8 cellular contexts compared by ENCODE assay signal in the genomic region with DNA sequence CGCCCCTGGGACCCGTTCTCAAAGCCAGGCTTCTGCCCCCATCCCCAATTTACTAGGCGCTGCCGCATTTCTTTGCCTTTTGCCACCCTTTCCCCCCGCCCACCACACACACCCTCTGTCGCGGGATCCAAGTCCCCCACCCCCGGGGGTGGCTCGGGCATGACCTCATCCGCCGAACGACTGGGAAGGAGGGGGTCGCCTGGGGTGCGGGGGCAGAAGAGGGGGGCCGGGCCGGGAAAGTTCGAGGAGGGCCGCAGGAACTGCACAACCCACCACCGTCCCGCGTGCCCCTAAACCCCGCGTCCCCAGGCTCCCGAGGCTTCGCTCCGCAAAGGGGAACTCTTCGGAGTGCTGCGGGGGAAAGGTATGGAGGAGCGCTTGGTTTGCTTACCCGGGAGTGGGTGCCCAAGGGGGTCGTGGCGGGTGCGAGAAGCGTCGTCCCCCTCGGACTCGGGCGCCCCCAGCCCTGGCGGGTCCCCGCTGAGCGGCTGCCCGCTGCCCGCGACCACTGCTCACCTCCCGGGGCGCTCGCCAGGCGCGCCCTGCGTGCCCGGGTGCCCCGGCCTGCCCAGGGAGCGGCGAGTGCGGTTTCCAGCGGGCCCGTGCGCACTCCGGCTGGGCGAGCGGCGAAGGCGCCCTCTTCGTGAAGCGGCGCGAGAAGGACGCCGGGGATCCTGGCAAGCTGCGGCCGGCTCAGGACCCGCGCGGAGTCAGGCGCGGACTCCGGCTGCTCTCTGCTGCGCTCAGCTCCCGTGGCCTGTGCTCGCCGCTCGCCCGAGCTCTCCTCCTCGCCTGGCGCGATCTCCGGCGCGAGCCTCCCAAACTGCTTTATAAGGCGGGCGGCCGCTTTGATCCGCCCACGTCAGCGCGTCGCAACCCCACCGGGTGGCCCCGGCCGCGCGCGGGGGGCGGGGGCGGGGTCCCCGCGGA. TPM values are rescaled to one million over a fixed set of nuclear protein-coding genes. Genes with fewer than 3 reads are reported as not detected.
DNase-seq lines count a peak whose midpoint lies in the region; ATAC-seq and TF ChIP-seq lines count a peak whose summit lies in the region.

No MANE protein-coding gene starts in this region.

- peaks cover 5% of the 10 kb centered on the region; the same call in 1 of the 2 replicates for H3K27me3 ChIP-seq in HAP-1 (ENCODE audit: low read depth)
- peaks cover 43% of the 10 kb centered on the region for H3K27me3 ChIP-seq in SJSA1 (replicated peaks)
- H3K27me3 ChIP-seq in right lobe of liver: no peaks in the 10 kb centered on the region
- peaks cover 83% of the 10 kb centered on the region for H3K27me3 ChIP-seq in thymus (ENCODE audit: control insufficient read depth, insufficient read depth)

- H3K36me3 ChIP-seq in HAP-1 (replicated peaks) (no peaks in the 10 kb centered on the region), SJSA1 (no peaks in the 10 kb centered on the region), right lobe of liver (no peaks in the 10 kb centered on the region), thymus (ENCODE audit: control insufficient read depth, insufficient read depth) (no peaks in the 10 kb centered on the region)

- H3K27ac ChIP-seq in SJSA1 (no peak overlapping the region), right lobe of liver (peak overlapping the region in 2 of 3 donors; percentile 33 to 90), thymus (ENCODE audit: low read depth) (no peak overlapping the region)

- intact Hi-C loops in right lobe of liver (cut with DNase I): loop anchor here (5.0 kb wide), 1 partner anchor 107 kb away; no protein-coding TSS in a partner anchor

- H3K4me1 ChIP-seq in HAP-1: peaks cover 21% of the 10 kb centered on the region
- H3K4me1 ChIP-seq in SJSA1 (replicated peaks): peaks cover 42% of the 10 kb centered on the region
- peaks cover 0 to 34% (median 10%) of the 10 kb centered on the region in 4 donors for H3K4me1 ChIP-seq in right lobe of liver
- H3K4me1 ChIP-seq in thymus (ENCODE audit: control insufficient read depth, insufficient read depth, low read length): peaks cover 19% of the 10 kb centered on the region

- H3K4me3 ChIP-seq in HAP-1: peak overlapping the region; percentile 44
- H3K4me3 ChIP-seq in SJSA1: peak overlapping the region; percentile 15
- peak overlapping the region; percentile 52 to 66 (median 61) for H3K4me3 ChIP-seq in right lobe of liver
- H3K4me3 ChIP-seq in thymus (ENCODE audit: low read length): peak overlapping the region; percentile 56

- ATAC-seq in right lobe of liver: peak; percentile 45 to 59 (median 54)
- no peak for ATAC-seq in GM18873 (IDR thresholded peaks at IDR 0.05; ENCODE audit: low FRiP score, unreplicated experiment)
- no peak for ATAC-seq in HG03442 (IDR thresholded peaks at IDR 0.05; ENCODE audit: unreplicated experiment)

- 0 out of 2 replicates have a peak, but pooled peaks cover 2% of the 10 kb centered on the region for H3K9me3 ChIP-seq in HAP-1
- H3K9me3 ChIP-seq in SJSA1 (replicated peaks): no peaks in the 10 kb centered on the region
- H3K9me3 ChIP-seq in right lobe of liver: no peaks in the 10 kb centered on the region
- H3K9me3 ChIP-seq in thymus (ENCODE audit: control insufficient read depth): peaks cover 2% of the 10 kb centered on the region

- TF ChIP-seq POLR2A in right lobe of liver (IDR thresholded peaks at IDR 0.05): peak; percentile 75

- TF ChIP-seq CTCF in right lobe of liver (IDR thresholded peaks at IDR 0.05): no peak

- WGBS in right lobe of liver (ENCODE audit: insufficient coverage, low coverage, low lambda C conversion rate, missing lambda C conversion rate): 0% methylated on average over 1 of the region's 107 CpGs
- under 1% methylated on average over 107 of the region's 107 CpGs for WGBS in thymus

- in situ Hi-C loops in HAP-1 (cut with MboI; ENCODE audit: low sequenced_read_pairs): no loop called here

- DNase-seq in AML-193 (lab: John Stamatoyannopoulos, UW) (peak; percentile 35 to 43), HAP-1 (ENCODE audit: low spot score in 2 of 2) (peak in 1 of 2 experiments; percentile 51), SJSA1 (ENCODE audit: low read depth in 1 of 2, low spot score in 2 of 2) (peak in 1 of 2 experiments; percentile 18), dedifferentiated amniotic fluid mesenchymal stem cell (ENCODE audit: extremely low spot score) (peak; percentile 31), right lobe of liver (peak; percentile 72 to 78 (median 74))

RNA-seq across cellular contexts. Expression of a gene that starts 3.9 kb away (rescaled TPM):
- total RNA-seq in SJSA1 (2014; rRNA removed; shearing (Covaris generic)): not detected in 2 replicates
- total RNA-seq in right lobe of liver: 10 to 100 TPM in 2 of 6 experiments, 1 to 10 TPM in 4; 2.8 to 13.1 (median 5.5) TPM
- 1.1 TPM for polyA plus RNA-seq in thymus

Comparison
In these comparisons a context has a peak if more than half of its experiments do, and no peak if none do; other contexts are left out.
1. H3K27ac ChIP-seq: peak in right lobe of liver (2 of 3); none in SJSA1 (single experiment) and thymus (single experiment).
2. ATAC-seq: peak in right lobe of liver (4 of 4); none in GM18873 (single experiment) and HG03442 (single experiment).
3. Peak in every context shown above with its lines, with median percentiles within 50 percentile points of each other: H3K4me3 ChIP-seq.